In the genomic region with DNA sequence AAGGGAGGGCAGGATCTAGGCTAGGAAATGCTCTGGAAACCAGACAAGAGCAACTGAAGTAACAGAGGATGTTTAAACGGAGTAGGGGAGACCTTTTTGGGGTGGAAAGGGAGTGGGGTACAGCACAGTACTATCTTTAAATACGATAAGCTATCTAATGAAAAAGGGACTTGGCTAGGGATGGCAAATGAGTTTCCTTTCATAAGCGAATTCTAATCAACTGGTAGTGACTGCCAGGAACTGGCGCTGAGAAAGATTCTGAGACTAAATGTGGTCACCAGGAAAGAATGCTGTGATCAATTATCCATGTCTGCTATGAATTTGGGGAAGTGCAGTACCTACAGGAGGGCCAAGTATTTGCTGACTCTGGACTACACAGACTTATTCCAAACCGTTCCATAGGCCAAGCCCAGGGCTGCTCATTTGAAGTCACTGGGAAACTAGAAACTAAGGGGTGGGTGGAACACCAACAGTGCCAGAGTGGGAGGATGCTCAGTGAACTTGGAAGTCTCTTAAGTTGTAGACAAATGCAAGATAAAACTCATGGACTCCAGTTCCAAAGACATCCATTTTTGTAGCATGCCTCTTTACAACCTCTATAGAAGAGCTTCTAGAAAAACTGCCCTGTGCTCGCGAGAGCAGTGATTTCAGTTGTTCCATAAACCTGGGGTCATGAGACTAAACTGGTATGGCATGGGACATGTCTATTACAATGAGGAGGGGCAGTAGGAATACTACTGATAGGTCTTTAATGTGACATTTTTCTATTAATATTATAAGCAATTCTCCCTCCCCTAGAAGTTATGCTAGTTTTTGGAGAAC, we compare ENCODE assay signal across 11 cellular contexts. TPM values are rescaled to one million over a fixed set of nuclear protein-coding genes. Genes with fewer than 3 reads are reported as not detected.
A peak's percentile ranks its signal among the peaks of the same experiment; 100 is the strongest.
DNase-seq lines count a peak whose midpoint lies in the region; ATAC-seq and TF ChIP-seq lines count a peak whose summit lies in the region.
"Had no signal": no experiment of that assay in that cellular context is flagged by ENCODE, and none has a peak within 500 bp of the region (broad histone marks: within the 10 kb centered on the region; RNA-seq: fewer than 3 reads in every experiment).

No MANE protein-coding gene starts in this region.

- peaks cover 40% of the 10 kb centered on the region for H3K4me1 Mint-ChIP-seq in activated CD4-positive, alpha-beta T cell treated with anti-CD3 and anti-CD28 coated beads, Interleukin-2, amount 10 ng/mL, durations not matched to agents 24 days and 14 days
- H3K4me1 Mint-ChIP-seq in stimulated activated memory B cell treated with anti-CD40 and anti-IgM and Interleukin-4, amounts not matched to agents 10 μg/mL and 1 μg/mL and 100 μg/mL, for 72 hours: peaks cover 48% of the 10 kb centered on the region

- no peaks in the 10 kb centered on the region for H3K27me3 Mint-ChIP-seq in activated CD4-positive, alpha-beta T cell treated with anti-CD3 and anti-CD28 coated beads, Interleukin-2, amount 10 ng/mL, durations not matched to agents 24 days and 14 days
- no peaks in the 10 kb centered on the region for H3K27me3 Mint-ChIP-seq in stimulated activated memory B cell treated with anti-CD40 and anti-IgM and Interleukin-4, amounts not matched to agents 10 μg/mL and 1 μg/mL and 100 μg/mL, for 72 hours

- H3K9ac ChIP-seq in SU-DHL-6 (ENCODE audit: low read length): peak overlapping the region; percentile 80

- peaks cover 21% of the 10 kb centered on the region; the same call in 1 of the 2 replicates for H3F3A ChIP-seq in SU-DHL-6 (ENCODE audit: insufficient read depth)

- H3K9me3 Mint-ChIP-seq in activated CD4-positive, alpha-beta T cell treated with anti-CD3 and anti-CD28 coated beads, Interleukin-2, amount 10 ng/mL, durations not matched to agents 24 days and 14 days: no peaks in the 10 kb centered on the region
- no peaks in the 10 kb centered on the region for H3K9me3 Mint-ChIP-seq in stimulated activated memory B cell treated with anti-CD40 and anti-IgM and Interleukin-4, amounts not matched to agents 10 μg/mL and 1 μg/mL and 100 μg/mL, for 72 hours

- peak overlapping the region; percentile 95 for H3K27ac ChIP-seq in SU-DHL-6 (ENCODE audit: low read depth, low read length)

- no peak overlapping the region for H2AFZ ChIP-seq in SU-DHL-6 (ENCODE audit: low read depth, low read length, severe bottlenecking)

- intact Hi-C loops in activated CD4-positive, alpha-beta T cell treated with anti-CD3 and anti-CD28 coated beads, Interleukin-2, amount 10 ng/mL, durations not matched to agents 24 days and 14 days (cut with micrococcal nuclease): loop anchor here (10.0 kb wide), 3 partner anchors 638 to 1422 kb away; no protein-coding TSS in a partner anchor

- peak overlapping the region; percentile 88 for H3K4me2 ChIP-seq in SU-DHL-6 (ENCODE audit: low read depth, low read length, poor library complexity, severe bottlenecking)

- H3K4me3 Mint-ChIP-seq in activated CD4-positive, alpha-beta T cell treated with anti-CD3 and anti-CD28 coated beads, Interleukin-2, amount 10 ng/mL, durations not matched to agents 24 days and 14 days: peak overlapping the region; percentile 47
- H3K4me3 Mint-ChIP-seq in stimulated activated memory B cell treated with anti-CD40 and anti-IgM and Interleukin-4, amounts not matched to agents 10 μg/mL and 1 μg/mL and 100 μg/mL, for 72 hours: peak overlapping the region; percentile 6

- DNase-seq in activated CD4-positive, alpha-beta T cell treated with anti-CD3 and anti-CD28 coated beads, Interleukin-2, amount 10 ng/mL, durations not matched to agents 24 days and 14 days: no peak
- no peak for DNase-seq in activated CD4-positive, alpha-beta T cell treated with anti-CD3 and anti-CD28 coated beads, Interleukin-2, amount 50 U/mL, for 4 hours
- peak; percentile 24 for DNase-seq in fibroblast of gingiva (ENCODE audit: low read depth)
- DNase-seq in ecto neural progenitor cell (ENCODE audit: low spot score): no peak
- no peak for DNase-seq in stimulated activated CD4-positive, alpha-beta T cell treated with anti-CD3 and anti-CD28 coated beads, Interleukin-2, amount 100 ng/mL, for 24 hours
- DNase-seq: hippocampal formation, NCI-H1048 had no signal

- no peaks in the 10 kb centered on the region for H3K9me2 ChIP-seq in SU-DHL-6 (replicated peaks; ENCODE audit: insufficient read depth, low read length)

- H3K4me3 ChIP-seq in SU-DHL-6 (ENCODE audit: insufficient read depth, low read length, poor library complexity, severe bottlenecking): peak overlapping the region; percentile 78

- no peaks in the 10 kb centered on the region for H4K20me1 ChIP-seq in SU-DHL-6 (ENCODE audit: low read depth, low read length)

- ATAC-seq in stimulated activated memory B cell treated with anti-CD40 and anti-IgM and Interleukin-4, amounts not matched to agents 10 μg/mL and 1 μg/mL and 100 μg/mL, for 72 hours: no peak
- no peak for ATAC-seq in HG03175 (IDR thresholded peaks at IDR 0.05; ENCODE audit: unreplicated experiment)
- ATAC-seq: activated CD4-positive, CD25-positive, alpha-beta regulatory T cell treated with anti-CD3 and anti-CD28 coated beads, Interleukin-2, amount 50 U/mL, for 24 hours had no signal

- no peak for TF ChIP-seq CTCF in SU-DHL-6 (IDR thresholded peaks at IDR 0.05; ENCODE audit: insufficient read depth, low read length, poor library complexity, severe bottlenecking)

- H3K36me3 Mint-ChIP-seq in activated CD4-positive, alpha-beta T cell treated with anti-CD3 and anti-CD28 coated beads, Interleukin-2, amount 10 ng/mL, durations not matched to agents 24 days and 14 days (ENCODE audit: low read depth): peaks cover 64% of the 10 kb centered on the region
- H3K36me3 Mint-ChIP-seq in stimulated activated memory B cell treated with anti-CD40 and anti-IgM and Interleukin-4, amounts not matched to agents 10 μg/mL and 1 μg/mL and 100 μg/mL, for 72 hours: peaks cover 19% of the 10 kb centered on the region

- H3K36me3 ChIP-seq in SU-DHL-6 (ENCODE audit: low read length): peaks cover 6% of the 10 kb centered on the region; the same call in 1 of the 2 replicates

- H3K27ac Mint-ChIP-seq in activated CD4-positive, alpha-beta T cell treated with anti-CD3 and anti-CD28 coated beads, Interleukin-2, amount 10 ng/mL, durations not matched to agents 24 days and 14 days: peak overlapping the region; percentile 9
- H3K27ac Mint-ChIP-seq in stimulated activated memory B cell treated with anti-CD40 and anti-IgM and Interleukin-4, amounts not matched to agents 10 μg/mL and 1 μg/mL and 100 μg/mL, for 72 hours: peak overlapping the region; percentile 61

- H3K27me3 ChIP-seq in SU-DHL-6 (ENCODE audit: low read length): no peaks in the 10 kb centered on the region

- H3K9me3 ChIP-seq in SU-DHL-6 (ENCODE audit: insufficient read depth, low read length): no peaks in the 10 kb centered on the region

- peaks cover 63% of the 10 kb centered on the region for H3K79me2 ChIP-seq in SU-DHL-6 (ENCODE audit: insufficient read depth, low read length)

RNA-seq across cellular contexts. Expression of a gene that starts 2.0 kb away (rescaled TPM):
- 13.6 and 15.4 TPM in 2 replicates for total RNA-seq in activated CD4-positive, alpha-beta T cell treated with anti-CD3 and anti-CD28 coated beads, Interleukin-2, amount 10 ng/mL, durations not matched to agents 24 days and 14 days

RNA-seq across cellular contexts. Expression of a gene that starts 2.1 kb away (rescaled TPM):
- 18.3 and 19.3 TPM in 2 replicates for total RNA-seq in activated CD4-positive, alpha-beta T cell treated with anti-CD3 and anti-CD28 coated beads, Interleukin-2, amount 10 ng/mL, durations not matched to agents 24 days and 14 days

RNA-seq across cellular contexts. Expression of a gene that starts 43.5 kb away (rescaled TPM):
- total RNA-seq in activated CD4-positive, alpha-beta T cell treated with anti-CD3 and anti-CD28 coated beads, Interleukin-2, amount 10 ng/mL, durations not matched to agents 24 days and 14 days: 9.2 and 10.8 TPM in 2 replicates
